Comparison of ENCODE assay signal across 2 cellular contexts in genomic region chr9:35645736-35646582, GRCh38.
TF ChIP-seq lines count a peak whose summit lies in the region.

No MANE protein-coding gene starts in this region.

TF ChIP-seq in HCT116, 20 proteins besides CTCF, POLR2A, EP300 and RAD21:
- no peak for TF ChIP-seq SP1 (IDR thresholded peaks at IDR 0.05; ENCODE audit: low read depth)
- TF ChIP-seq EGR1 (IDR thresholded peaks at IDR 0.05; ENCODE audit: low read depth), result peak; percentile 1; the same call in 1 of the 2 replicates
- TF ChIP-seq MAX (IDR thresholded peaks at IDR 0.05), result no peak

TF ChIP-seq in HepG2, 621 proteins besides CTCF, POLR2A, EP300 and RAD21:
- TF ChIP-seq FOXO4 (CRISPR knock-in tag; conservative IDR thresholded peaks at IDR 0.05) (0 out of 2 replicates have a peak, but pooled peaks have one; percentile 41), ATF1 (CRISPR knock-in tag; IDR thresholded peaks at IDR 0.05) (0 out of 2 replicates have a peak, but pooled peaks have one; percentile 15), ZNF138 (CRISPR knock-in tag; IDR thresholded peaks at IDR 0.05; ENCODE audit: low read depth) (no peak), EED (CRISPR knock-in tag; IDR thresholded peaks at IDR 0.05) (peak; percentile 64; the same call in 1 of the 2 replicates), ZNF563 (CRISPR knock-in tag; IDR thresholded peaks at IDR 0.05) (no peak), ZBTB4 (CRISPR knock-in tag; IDR thresholded peaks at IDR 0.05; ENCODE audit: borderline replicate concordance) (no peak), ZNF816 (CRISPR knock-in tag; IDR thresholded peaks at IDR 0.05; ENCODE audit: borderline replicate concordance) (peak; percentile 65; the same call in 1 of the 2 replicates), ELF4 (CRISPR knock-in tag; IDR thresholded peaks at IDR 0.05; ENCODE audit: borderline replicate concordance) (peak; percentile 75; the same call in 1 of the 2 replicates), ZSCAN31 (CRISPR knock-in tag; IDR thresholded peaks at IDR 0.05; ENCODE audit: low read depth) (peak; percentile 76; the same call in 1 of the 2 replicates), ZNF317 (CRISPR knock-in tag; IDR thresholded peaks at IDR 0.05) (0 out of 2 replicates have a peak, but pooled peaks have one; percentile 16), GABPA (IDR thresholded peaks at IDR 0.05; ENCODE audit: low read depth, low read length) (no peak), GABPA (CRISPR knock-in tag; IDR thresholded peaks at IDR 0.05; ENCODE audit: low read depth) (peak; percentile 68), TEAD3 (CRISPR knock-in tag; optimal IDR thresholded peaks at IDR 0.05; ENCODE audit: borderline replicate concordance) (peak; percentile 89), ZNF850 (CRISPR knock-in tag; conservative IDR thresholded peaks at IDR 0.05) (peak; percentile 61; the same call in 1 of the 2 replicates), SP4 (CRISPR knock-in tag; IDR thresholded peaks at IDR 0.05) (0 out of 2 replicates have a peak, but pooled peaks have one; percentile 30), ZNF616 (CRISPR knock-in tag; IDR thresholded peaks at IDR 0.05; ENCODE audit: low read depth) (0 out of 2 replicates have a peak, but pooled peaks have one; percentile 37), NCOR1 (IDR thresholded peaks at IDR 0.05; ENCODE audit: borderline replicate concordance, low read length) (no peak), ZNF746 (CRISPR knock-in tag; IDR thresholded peaks at IDR 0.05) (0 out of 2 replicates have a peak, but pooled peaks have one; percentile 10), NRL (CRISPR knock-in tag; IDR thresholded peaks at IDR 0.05; ENCODE audit: borderline replicate concordance) (0 out of 2 replicates have a peak, but pooled peaks have one; percentile 8), ZNF747 (CRISPR knock-in tag; IDR thresholded peaks at IDR 0.05; ENCODE audit: borderline replicate concordance) (0 out of 2 replicates have a peak, but pooled peaks have one; percentile 24), GFI1 (CRISPR knock-in tag; IDR thresholded peaks at IDR 0.05; ENCODE audit: borderline replicate concordance) (peak; percentile 74; the same call in 1 of the 2 replicates), ZEB1 (IDR thresholded peaks at IDR 0.05; ENCODE audit: insufficient replicate concordance, low read depth) (peak; percentile 85), PHF21A (CRISPR knock-in tag; IDR thresholded peaks at IDR 0.05) (0 out of 2 replicates have a peak, but pooled peaks have one; percentile 41), ADNP (CRISPR knock-in tag; IDR thresholded peaks at IDR 0.05) (no peak), ZNF234 (CRISPR knock-in tag; conservative IDR thresholded peaks at IDR 0.05) (0 out of 2 replicates have a peak, but pooled peaks have one; percentile 31), ATF7-NPFF (CRISPR knock-in tag; IDR thresholded peaks at IDR 0.05; ENCODE audit: low read depth) (no peak), NR2F1 (CRISPR knock-in tag; IDR thresholded peaks at IDR 0.05) (no peak), ZFP82 (CRISPR knock-in tag; IDR thresholded peaks at IDR 0.05; ENCODE audit: borderline replicate concordance) (0 out of 2 replicates have a peak, but pooled peaks have one; percentile 61), TBX2 (CRISPR knock-in tag; IDR thresholded peaks at IDR 0.05; ENCODE audit: borderline replicate concordance) (peak; percentile 48; the same call in 1 of the 2 replicates), ZNF652 (CRISPR knock-in tag; IDR thresholded peaks at IDR 0.05; ENCODE audit: borderline replicate concordance, low read depth) (no peak), ZNF33A (CRISPR knock-in tag; IDR thresholded peaks at IDR 0.05; ENCODE audit: borderline replicate concordance) (peak; percentile 59; the same call in 1 of the 2 replicates)
- TF ChIP-seq, protein P1, sequence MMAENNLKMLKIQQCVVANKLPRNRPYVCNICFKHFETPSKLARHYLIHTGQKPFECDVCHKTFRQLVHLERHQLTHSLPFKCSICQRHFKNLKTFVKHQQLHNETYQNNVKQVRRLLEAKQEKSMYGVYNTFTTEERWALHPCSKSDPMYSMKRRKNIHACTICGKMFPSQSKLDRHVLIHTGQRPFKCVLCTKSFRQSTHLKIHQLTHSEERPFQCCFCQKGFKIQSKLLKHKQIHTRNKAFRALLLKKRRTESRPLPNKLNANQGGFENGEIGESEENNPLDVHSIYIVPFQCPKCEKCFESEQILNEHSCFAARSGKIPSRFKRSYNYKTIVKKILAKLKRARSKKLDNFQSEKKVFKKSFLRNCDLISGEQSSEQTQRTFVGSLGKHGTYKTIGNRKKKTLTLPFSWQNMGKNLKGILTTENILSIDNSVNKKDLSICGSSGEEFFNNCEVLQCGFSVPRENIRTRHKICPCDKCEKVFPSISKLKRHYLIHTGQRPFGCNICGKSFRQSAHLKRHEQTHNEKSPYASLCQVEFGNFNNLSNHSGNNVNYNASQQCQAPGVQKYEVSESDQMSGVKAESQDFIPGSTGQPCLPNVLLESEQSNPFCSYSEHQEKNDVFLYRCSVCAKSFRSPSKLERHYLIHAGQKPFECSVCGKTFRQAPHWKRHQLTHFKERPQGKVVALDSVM (CRISPR knock-in tag; IDR thresholded peaks at IDR 0.05), result peak; percentile 24; the same call in 1 of the 2 replicates
- TF ChIP-seq, protein P2, sequence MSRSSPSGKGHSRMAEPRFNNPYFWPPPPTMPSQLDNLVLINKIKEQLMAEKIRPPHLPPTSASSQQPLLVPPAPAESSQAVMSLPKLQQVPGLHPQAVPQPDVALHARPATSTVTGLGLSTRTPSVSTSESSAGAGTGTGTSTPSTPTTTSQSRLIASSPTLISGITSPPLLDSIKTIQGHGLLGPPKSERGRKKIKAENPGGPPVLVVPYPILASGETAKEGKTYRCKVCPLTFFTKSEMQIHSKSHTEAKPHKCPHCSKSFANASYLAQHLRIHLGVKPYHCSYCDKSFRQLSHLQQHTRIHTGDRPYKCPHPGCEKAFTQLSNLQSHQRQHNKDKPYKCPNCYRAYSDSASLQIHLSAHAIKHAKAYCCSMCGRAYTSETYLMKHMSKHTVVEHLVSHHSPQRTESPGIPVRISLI (CRISPR knock-in tag; IDR thresholded peaks at IDR 0.05; ENCODE audit: borderline replicate concordance), result peak; percentile 89
- TF ChIP-seq, protein P3, sequence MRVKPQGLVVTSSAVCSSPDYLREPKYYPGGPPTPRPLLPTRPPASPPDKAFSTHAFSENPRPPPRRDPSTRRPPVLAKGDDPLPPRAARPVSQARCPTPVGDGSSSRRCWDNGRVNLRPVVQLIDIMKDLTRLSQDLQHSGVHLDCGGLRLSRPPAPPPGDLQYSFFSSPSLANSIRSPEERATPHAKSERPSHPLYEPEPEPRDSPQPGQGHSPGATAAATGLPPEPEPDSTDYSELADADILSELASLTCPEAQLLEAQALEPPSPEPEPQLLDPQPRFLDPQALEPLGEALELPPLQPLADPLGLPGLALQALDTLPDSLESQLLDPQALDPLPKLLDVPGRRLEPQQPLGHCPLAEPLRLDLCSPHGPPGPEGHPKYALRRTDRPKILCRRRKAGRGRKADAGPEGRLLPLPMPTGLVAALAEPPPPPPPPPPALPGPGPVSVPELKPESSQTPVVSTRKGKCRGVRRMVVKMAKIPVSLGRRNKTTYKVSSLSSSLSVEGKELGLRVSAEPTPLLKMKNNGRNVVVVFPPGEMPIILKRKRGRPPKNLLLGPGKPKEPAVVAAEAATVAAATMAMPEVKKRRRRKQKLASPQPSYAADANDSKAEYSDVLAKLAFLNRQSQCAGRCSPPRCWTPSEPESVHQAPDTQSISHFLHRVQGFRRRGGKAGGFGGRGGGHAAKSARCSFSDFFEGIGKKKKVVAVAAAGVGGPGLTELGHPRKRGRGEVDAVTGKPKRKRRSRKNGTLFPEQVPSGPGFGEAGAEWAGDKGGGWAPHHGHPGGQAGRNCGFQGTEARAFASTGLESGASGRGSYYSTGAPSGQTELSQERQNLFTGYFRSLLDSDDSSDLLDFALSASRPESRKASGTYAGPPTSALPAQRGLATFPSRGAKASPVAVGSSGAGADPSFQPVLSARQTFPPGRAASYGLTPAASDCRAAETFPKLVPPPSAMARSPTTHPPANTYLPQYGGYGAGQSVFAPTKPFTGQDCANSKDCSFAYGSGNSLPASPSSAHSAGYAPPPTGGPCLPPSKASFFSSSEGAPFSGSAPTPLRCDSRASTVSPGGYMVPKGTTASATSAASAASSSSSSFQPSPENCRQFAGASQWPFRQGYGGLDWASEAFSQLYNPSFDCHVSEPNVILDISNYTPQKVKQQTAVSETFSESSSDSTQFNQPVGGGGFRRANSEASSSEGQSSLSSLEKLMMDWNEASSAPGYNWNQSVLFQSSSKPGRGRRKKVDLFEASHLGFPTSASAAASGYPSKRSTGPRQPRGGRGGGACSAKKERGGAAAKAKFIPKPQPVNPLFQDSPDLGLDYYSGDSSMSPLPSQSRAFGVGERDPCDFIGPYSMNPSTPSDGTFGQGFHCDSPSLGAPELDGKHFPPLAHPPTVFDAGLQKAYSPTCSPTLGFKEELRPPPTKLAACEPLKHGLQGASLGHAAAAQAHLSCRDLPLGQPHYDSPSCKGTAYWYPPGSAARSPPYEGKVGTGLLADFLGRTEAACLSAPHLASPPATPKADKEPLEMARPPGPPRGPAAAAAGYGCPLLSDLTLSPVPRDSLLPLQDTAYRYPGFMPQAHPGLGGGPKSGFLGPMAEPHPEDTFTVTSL (CRISPR knock-in tag; IDR thresholded peaks at IDR 0.05; ENCODE audit: borderline replicate concordance), result 0 out of 2 replicates have a peak, but pooled peaks have one; percentile 4
- TF ChIP-seq, protein P4, sequence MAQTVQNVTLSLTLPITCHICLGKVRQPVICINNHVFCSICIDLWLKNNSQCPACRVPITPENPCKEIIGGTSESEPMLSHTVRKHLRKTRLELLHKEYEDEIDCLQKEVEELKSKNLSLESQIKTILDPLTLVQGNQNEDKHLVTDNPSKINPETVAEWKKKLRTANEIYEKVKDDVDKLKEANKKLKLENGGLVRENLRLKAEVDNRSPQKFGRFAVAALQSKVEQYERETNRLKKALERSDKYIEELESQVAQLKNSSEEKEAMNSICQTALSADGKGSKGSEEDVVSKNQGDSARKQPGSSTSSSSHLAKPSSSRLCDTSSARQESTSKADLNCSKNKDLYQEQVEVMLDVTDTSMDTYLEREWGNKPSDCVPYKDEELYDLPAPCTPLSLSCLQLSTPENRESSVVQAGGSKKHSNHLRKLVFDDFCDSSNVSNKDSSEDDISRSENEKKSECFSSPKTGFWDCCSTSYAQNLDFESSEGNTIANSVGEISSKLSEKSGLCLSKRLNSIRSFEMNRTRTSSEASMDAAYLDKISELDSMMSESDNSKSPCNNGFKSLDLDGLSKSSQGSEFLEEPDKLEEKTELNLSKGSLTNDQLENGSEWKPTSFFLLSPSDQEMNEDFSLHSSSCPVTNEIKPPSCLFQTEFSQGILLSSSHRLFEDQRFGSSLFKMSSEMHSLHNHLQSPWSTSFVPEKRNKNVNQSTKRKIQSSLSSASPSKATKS (CRISPR knock-in tag; IDR thresholded peaks at IDR 0.05), result 0 out of 2 replicates have a peak, but pooled peaks have one; percentile 25
- TF ChIP-seq, protein P5, sequence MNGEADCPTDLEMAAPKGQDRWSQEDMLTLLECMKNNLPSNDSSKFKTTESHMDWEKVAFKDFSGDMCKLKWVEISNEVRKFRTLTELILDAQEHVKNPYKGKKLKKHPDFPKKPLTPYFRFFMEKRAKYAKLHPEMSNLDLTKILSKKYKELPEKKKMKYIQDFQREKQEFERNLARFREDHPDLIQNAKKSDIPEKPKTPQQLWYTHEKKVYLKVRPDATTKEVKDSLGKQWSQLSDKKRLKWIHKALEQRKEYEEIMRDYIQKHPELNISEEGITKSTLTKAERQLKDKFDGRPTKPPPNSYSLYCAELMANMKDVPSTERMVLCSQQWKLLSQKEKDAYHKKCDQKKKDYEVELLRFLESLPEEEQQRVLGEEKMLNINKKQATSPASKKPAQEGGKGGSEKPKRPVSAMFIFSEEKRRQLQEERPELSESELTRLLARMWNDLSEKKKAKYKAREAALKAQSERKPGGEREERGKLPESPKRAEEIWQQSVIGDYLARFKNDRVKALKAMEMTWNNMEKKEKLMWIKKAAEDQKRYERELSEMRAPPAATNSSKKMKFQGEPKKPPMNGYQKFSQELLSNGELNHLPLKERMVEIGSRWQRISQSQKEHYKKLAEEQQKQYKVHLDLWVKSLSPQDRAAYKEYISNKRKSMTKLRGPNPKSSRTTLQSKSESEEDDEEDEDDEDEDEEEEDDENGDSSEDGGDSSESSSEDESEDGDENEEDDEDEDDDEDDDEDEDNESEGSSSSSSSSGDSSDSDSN (CRISPR knock-in tag; IDR thresholded peaks at IDR 0.05), result peak; percentile 51; the same call in 1 of the 2 replicates
